ENCODE assay signal across 9 cellular contexts in the genomic region with DNA sequence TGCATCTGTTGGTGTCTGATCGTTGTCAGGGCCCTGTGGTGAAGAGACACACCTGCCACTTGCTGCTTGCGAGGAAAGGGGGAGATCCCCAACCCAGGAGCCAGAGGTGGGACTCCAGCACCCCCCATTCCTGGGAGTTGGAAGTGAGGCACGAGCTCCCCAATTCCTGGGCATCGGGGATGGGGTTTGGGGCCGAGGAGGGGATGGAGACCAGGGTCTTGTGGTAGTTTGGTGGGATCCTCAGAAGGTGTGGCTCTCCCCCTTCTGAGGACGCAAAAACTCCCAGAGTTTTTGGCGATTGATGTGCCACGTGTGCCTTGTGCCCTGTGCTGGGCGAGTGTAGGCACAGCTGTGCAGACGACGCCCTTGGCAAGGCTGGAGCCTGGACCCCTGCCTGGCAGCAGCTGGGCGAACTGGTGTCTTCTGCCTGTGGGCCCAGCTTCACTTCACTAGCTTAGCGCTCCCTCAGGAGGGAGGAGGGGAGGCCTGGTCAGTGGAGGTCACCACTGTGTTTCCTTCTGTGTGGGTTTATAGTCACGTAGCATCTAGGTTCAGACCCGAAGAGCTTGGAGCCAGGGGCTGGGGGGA. TPM values are rescaled to one million over a fixed set of nuclear protein-coding genes. Genes with fewer than 3 reads are reported as not detected.
A peak's percentile ranks its signal among the peaks of the same experiment; 100 is the strongest.
DNase-seq lines count a peak whose midpoint lies in the region; ATAC-seq and TF ChIP-seq lines count a peak whose summit lies in the region.
"Had no signal": no experiment of that assay in that cellular context is flagged by ENCODE, and none has a peak within 500 bp of the region (broad histone marks: within the 10 kb centered on the region; RNA-seq: fewer than 3 reads in every experiment).

No MANE protein-coding gene starts in this region.

- H3K4me3 Mint-ChIP-seq in CD4-positive, CD25-positive, alpha-beta regulatory T cell, result peak overlapping the region; percentile 66 to 96 (median 92)
- H3K4me3 Mint-ChIP-seq in effector memory CD8-positive, alpha-beta T cell, result peak overlapping the region; percentile 95 to 97

- no peak overlapping the region for H3K4me3 ChIP-seq in CD4-positive, CD25-positive, alpha-beta regulatory T cell (ENCODE audit: low read depth, low read length)
- H3K4me3 ChIP-seq in LNCaP clone FGC (ENCODE audit: low read depth, low read length) (peak overlapping the region; percentile 98), psoas muscle (peak overlapping the region; percentile 89)

- no peak for ATAC-seq in CD4-positive, CD25-positive, alpha-beta regulatory T cell (ENCODE audit: low read depth in 2 of 2)
- ATAC-seq in effector memory CD8-positive, alpha-beta T cell (replicated peaks), result no peak
- ATAC-seq in psoas muscle, result no peak
- no peak for ATAC-seq in GM21619 (IDR thresholded peaks at IDR 0.05; ENCODE audit: unreplicated experiment)

- intact Hi-C loops in psoas muscle (cut with DNase I), result no loop called here

- no peaks in the 10 kb centered on the region for H3K36me3 Mint-ChIP-seq in CD4-positive, CD25-positive, alpha-beta regulatory T cell
- peaks cover 44% of the 10 kb centered on the region for H3K36me3 Mint-ChIP-seq in effector memory CD8-positive, alpha-beta T cell (ENCODE audit: insufficient read depth)

- H3K27ac ChIP-seq in CD4-positive, CD25-positive, alpha-beta regulatory T cell (ENCODE audit: insufficient read depth, low read length, poor library complexity, severe bottlenecking), result no peak overlapping the region
- H3K27ac ChIP-seq in psoas muscle, result peak overlapping the region; percentile 97

- no peaks in the 10 kb centered on the region for H3K9me3 Mint-ChIP-seq in CD4-positive, CD25-positive, alpha-beta regulatory T cell
- H3K9me3 Mint-ChIP-seq in effector memory CD8-positive, alpha-beta T cell, result no peaks in the 10 kb centered on the region

- 41 to 56% (median 43%) methylated on average over 15 of the region's 15 CpGs for WGBS in psoas muscle, 3 donors

- DNase-seq in CD4-positive, CD25-positive, alpha-beta regulatory T cell, result no peak
- DNase-seq in LNCaP clone FGC (ENCODE audit: low read depth) (no peak), psoas muscle (peak in 1 of 2 donors; percentile 50), cortex of kidney (lab: John Stamatoyannopoulos, UW) (no peak), T-helper 9 cell (no peak), NCI-H1417 treated with DMSO at 0.1 percent for 48 hours (lab: John Stamatoyannopoulos, UW) (no peak)
- DNase-seq in effector memory CD8-positive, alpha-beta T cell, result no peak
- DNase-seq: NCI-H2029 treated with DMSO at 0.1 percent for 48 hours had no signal

- peaks cover 1% of the 10 kb centered on the region for H3K27me3 ChIP-seq in CD4-positive, CD25-positive, alpha-beta regulatory T cell (ENCODE audit: control insufficient read depth, insufficient read depth, low read length)
- H3K27me3 ChIP-seq in psoas muscle (ENCODE audit: insufficient read depth in 3 of 3, low read length in 2 of 3), result no peaks in the 10 kb centered on the region

- peaks cover 45% of the 10 kb centered on the region for H3K4me1 ChIP-seq in CD4-positive, CD25-positive, alpha-beta regulatory T cell (ENCODE audit: control insufficient read depth, insufficient read depth, low read length, poor library complexity, severe bottlenecking)
- peaks cover 30% of the 10 kb centered on the region for H3K4me1 ChIP-seq in psoas muscle

- peaks cover 16% of the 10 kb centered on the region for H3K27me3 Mint-ChIP-seq in CD4-positive, CD25-positive, alpha-beta regulatory T cell
- H3K27me3 Mint-ChIP-seq in effector memory CD8-positive, alpha-beta T cell, result no peaks in the 10 kb centered on the region

- peaks cover 20% of the 10 kb centered on the region for H3K36me3 ChIP-seq in CD4-positive, CD25-positive, alpha-beta regulatory T cell (ENCODE audit: control insufficient read depth, insufficient read depth, low read length)
- peaks cover 7 to 21% of the 10 kb centered on the region in 2 donors for H3K36me3 ChIP-seq in psoas muscle (ENCODE audit: insufficient read depth in 1 of 2, low read depth in 1 of 2)

- H3K27ac Mint-ChIP-seq in CD4-positive, CD25-positive, alpha-beta regulatory T cell, result peak overlapping the region in 2 of 3 donors; percentile 99 to 100
- peak overlapping the region; percentile 77 to 98 for H3K27ac Mint-ChIP-seq in effector memory CD8-positive, alpha-beta T cell

- TF ChIP-seq CTCF in LNCaP clone FGC (IDR thresholded peaks at IDR 0.05; ENCODE audit: control insufficient read depth, extremely low read depth, insufficient read depth) (no peak), psoas muscle (IDR thresholded peaks at IDR 0.05) (no peak)

- no peaks in the 10 kb centered on the region for H3K9me3 ChIP-seq in CD4-positive, CD25-positive, alpha-beta regulatory T cell (ENCODE audit: control insufficient read depth in 2 of 2, low read length in 2 of 2)
- H3K9me3 ChIP-seq in psoas muscle, result no peaks in the 10 kb centered on the region

- peaks cover 0 to 53% (median 20%) of the 10 kb centered on the region in 4 donors for H3K4me1 Mint-ChIP-seq in CD4-positive, CD25-positive, alpha-beta regulatory T cell
- peaks cover 34 to 40% of the 10 kb centered on the region in 2 donors for H3K4me1 Mint-ChIP-seq in effector memory CD8-positive, alpha-beta T cell (ENCODE audit: low read depth in 2 of 2)

RNA-seq across cellular contexts. Expression of a gene that starts 2.6 kb away (rescaled TPM):
- total RNA-seq in CD4-positive, CD25-positive, alpha-beta regulatory T cell, result 270 TPM
- polyA plus RNA-seq in CD4-positive, CD25-positive, alpha-beta regulatory T cell, result 100 to 1,000 TPM; 329 to 413 (median 371) TPM
- 100 to 1,000 TPM in 1 of 4 donors, 10 to 100 TPM in 3; 90.2 to 122 (median 92.8) TPM for total RNA-seq in psoas muscle
- polyA plus RNA-seq in psoas muscle, result 100 to 1,000 TPM; 161 to 271 (median 166) TPM

RNA-seq across cellular contexts. Expression of a gene that starts 7.0 kb away (rescaled TPM):
- total RNA-seq in CD4-positive, CD25-positive, alpha-beta regulatory T cell, result 2.8 TPM
- polyA plus RNA-seq in CD4-positive, CD25-positive, alpha-beta regulatory T cell, result not detected
- under 1 TPM; 0.37 to 0.92 (median 0.52) TPM for total RNA-seq in psoas muscle
- under 1 TPM; 0.19 to 0.40 (median 0.20) TPM for polyA plus RNA-seq in psoas muscle

RNA-seq across cellular contexts. Expression of a gene that starts 22.9 kb away (rescaled TPM):
- total RNA-seq in CD4-positive, CD25-positive, alpha-beta regulatory T cell, result 17.0 TPM
- polyA plus RNA-seq in CD4-positive, CD25-positive, alpha-beta regulatory T cell, result 1 to 10 TPM; 2.0 to 5.5 (median 4.0) TPM
- 10 to 100 TPM; 11.3 to 26.2 (median 17.8) TPM for total RNA-seq in psoas muscle
- 10 to 100 TPM in 2 of 3 donors, 1 to 10 TPM in 1; 7.7 to 16.0 (median 11.5) TPM for polyA plus RNA-seq in psoas muscle

RNA-seq across cellular contexts. Expression of a gene that starts 33.6 kb away (rescaled TPM):
- 62.5 TPM for total RNA-seq in CD4-positive, CD25-positive, alpha-beta regulatory T cell
- polyA plus RNA-seq in CD4-positive, CD25-positive, alpha-beta regulatory T cell, result 100 to 1,000 TPM; 126 to 163 (median 143) TPM
- total RNA-seq in psoas muscle, result 10 to 100 TPM; 35.7 to 43.4 (median 39.2) TPM
- polyA plus RNA-seq in psoas muscle, result 10 to 100 TPM; 70.9 to 86.2 (median 81.8) TPM

RNA-seq across cellular contexts. Expression of a gene that starts 39.6 kb away (rescaled TPM):
- 23.5 TPM for total RNA-seq in CD4-positive, CD25-positive, alpha-beta regulatory T cell
- polyA plus RNA-seq in CD4-positive, CD25-positive, alpha-beta regulatory T cell, result 10 to 100 TPM; 18.0 to 24.0 (median 21.2) TPM
- total RNA-seq in psoas muscle, result 1 to 10 TPM; 3.6 to 6.5 (median 5.1) TPM
- 1 to 10 TPM; 5.7 to 8.2 (median 7.8) TPM for polyA plus RNA-seq in psoas muscle
